19 cellular contexts compared by ENCODE assay signal in the genomic region with DNA sequence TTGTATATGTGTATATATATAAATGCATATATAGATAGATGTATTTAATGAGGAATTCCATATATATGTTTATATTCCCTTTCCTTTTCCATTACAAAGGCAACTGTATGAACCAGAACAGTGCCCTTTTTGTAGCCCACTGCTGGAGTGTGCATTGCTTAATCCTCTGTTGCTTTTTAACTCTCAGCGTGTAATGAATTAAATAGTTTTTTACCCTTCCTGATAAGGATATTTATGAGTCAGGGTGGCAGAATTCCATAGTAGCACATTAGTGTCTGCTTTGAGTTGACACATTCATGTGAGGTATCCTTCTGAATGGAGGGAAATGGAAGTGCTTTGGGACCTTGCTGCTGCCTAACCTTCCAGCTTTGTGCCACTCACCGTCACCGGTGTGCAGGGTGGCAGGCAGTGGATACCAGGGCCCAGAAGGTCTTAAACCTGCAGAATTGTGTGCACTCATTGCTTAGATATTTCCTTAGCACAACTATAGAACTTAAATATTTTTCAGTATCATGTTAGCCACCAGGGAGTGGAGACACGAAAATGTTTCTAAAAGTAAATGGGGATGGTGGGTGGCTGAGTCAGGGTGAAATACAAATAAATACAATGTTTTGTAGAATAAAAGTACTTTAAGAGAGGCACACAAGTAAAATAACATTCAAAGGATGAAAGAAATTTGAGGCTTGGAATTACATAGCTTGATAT.
DNase-seq lines count a peak whose midpoint lies in the region; ATAC-seq, FAIRE-seq and TF ChIP-seq lines count a peak whose summit lies in the region.
"Had no signal": no experiment of that assay in that cellular context is flagged by ENCODE, and none has a peak within 500 bp of the region (broad histone marks: within the 10 kb centered on the region; RNA-seq: fewer than 3 reads in every experiment).

No MANE protein-coding gene starts in this region.

- H3K27ac Mint-ChIP-seq in memory B cell (peak overlapping the region; percentile 74), CD14-positive monocyte (no peak overlapping the region)
- H3K27ac Mint-ChIP-seq: activated naive CD8-positive, alpha-beta T cell treated with anti-CD3 and anti-CD28 coated beads, Interleukin-2, amount 50 U/mL, for 24 hours; stimulated activated naive CD8-positive, alpha-beta T cell treated with anti-CD3 and anti-CD28 coated beads, Interleukin-15, amount 100 ng/mL, for 72 hours had no signal

- no peak for TF ChIP-seq POLR2A in sigmoid colon (IDR thresholded peaks at IDR 0.05)

- H3K36me3 Mint-ChIP-seq in memory B cell: peaks cover 9% of the 10 kb centered on the region
- peaks cover 17 to 27% of the 10 kb centered on the region in 2 donors for H3K36me3 Mint-ChIP-seq in CD14-positive monocyte

- H3K9me3 Mint-ChIP-seq in memory B cell (peaks cover 1% of the 10 kb centered on the region), CD14-positive monocyte (no peaks in the 10 kb centered on the region)
- H3K9me3 Mint-ChIP-seq: stimulated activated naive CD8-positive, alpha-beta T cell treated with anti-CD3 and anti-CD28 coated beads, Interleukin-15, amount 100 ng/mL, for 72 hours had no signal

- WGBS in sigmoid colon, 2 donors: 91 to 95% methylated on average over 4 of the region's 4 CpGs

- no peak for FAIRE-seq in D721Med (lab: Jason Lieb, UNC)
- FAIRE-seq: GM18507 had no signal

- H3K27me3 ChIP-seq in sigmoid colon: no peaks in the 10 kb centered on the region
- H3K27me3 ChIP-seq: colonic mucosa, ovary had no signal

- peaks cover 0 to 15% (median 6%) of the 10 kb centered on the region in 4 donors for H3K4me1 ChIP-seq in sigmoid colon
- H3K4me1 ChIP-seq: colonic mucosa had no signal

- H3K9me3 ChIP-seq in sigmoid colon: no peaks in the 10 kb centered on the region
- H3K9me3 ChIP-seq: colonic mucosa, ovary had no signal

- no peaks in the 10 kb centered on the region for H3K36me3 ChIP-seq in sigmoid colon
- H3K36me3 ChIP-seq: colonic mucosa, ovary had no signal

- ATAC-seq in memory B cell (ENCODE audit: low read depth) (no peak), HG02884 (IDR thresholded peaks at IDR 0.05; ENCODE audit: unreplicated experiment) (no peak)
- ATAC-seq: activated naive CD8-positive, alpha-beta T cell treated with anti-CD3 and anti-CD28 coated beads, Interleukin-2, amount 50 U/mL, for 24 hours; activated T-cell treated with anti-CD3 and anti-CD28 coated beads, Interleukin-2, amount 50 U/mL, for 4 hours; stimulated activated naive CD8-positive, alpha-beta T cell treated with anti-CD3 and anti-CD28 coated beads, Interleukin-15, amount 100 ng/mL, for 72 hours had no signal

- H3K4me3 Mint-ChIP-seq in memory B cell (no peak overlapping the region), CD14-positive monocyte (no peak overlapping the region)
- H3K4me3 Mint-ChIP-seq: activated naive CD8-positive, alpha-beta T cell treated with anti-CD3 and anti-CD28 coated beads, Interleukin-2, amount 50 U/mL, for 24 hours; activated T-cell treated with anti-CD3 and anti-CD28 coated beads, Interleukin-2, amount 50 U/mL, for 4 hours; stimulated activated naive CD8-positive, alpha-beta T cell treated with anti-CD3 and anti-CD28 coated beads, Interleukin-15, amount 100 ng/mL, for 72 hours had no signal

- H3K27ac ChIP-seq in sigmoid colon: no peak overlapping the region
- H3K27ac ChIP-seq: colonic mucosa, ovary had no signal

- TF ChIP-seq EP300 in sigmoid colon (IDR thresholded peaks at IDR 0.05): no peak

- H3K4me1 Mint-ChIP-seq in memory B cell (peaks cover 25% of the 10 kb centered on the region), CD14-positive monocyte (peaks cover 11% of the 10 kb centered on the region)

- H3K4me3 ChIP-seq in choroid plexus epithelial cell (ENCODE audit: low read depth, low read length): no peak overlapping the region
- H3K4me3 ChIP-seq in sigmoid colon: no peak overlapping the region
- H3K4me3 ChIP-seq: colonic mucosa, ovary had no signal

- peak; percentile 89 for DNase-seq in COLO829 (ENCODE audit: low spot score)
- peak; percentile 59 for DNase-seq in NCI-H226
- peak; percentile 53 for DNase-seq in choroid plexus epithelial cell (ENCODE audit: low read depth)
- no peak for DNase-seq in memory B cell (ENCODE audit: low spot score in 2 of 2)
- no peak for DNase-seq in CD14-positive monocyte (ENCODE audit: low spot score)
- DNase-seq in D721Med (ENCODE audit: insufficient read length, low spot score): no peak
- no peak for DNase-seq in sigmoid colon
- DNase-seq: activated CD4-positive, alpha-beta T cell treated with anti-CD3 and anti-CD28 coated beads, Interleukin-2, amount 50 U/mL, for 48 hours; activated naive CD8-positive, alpha-beta T cell treated with anti-CD3 and anti-CD28 coated beads, Interleukin-2, amount 50 U/mL, for 24 hours; activated T-cell treated with anti-CD3 and anti-CD28 coated beads, Interleukin-2, amount 50 U/mL, for 4 hours; colonic mucosa; hippocampal formation; kidney glomerular epithelial cell; NCI-H1694; NCI-H446 treated with DMSO at 0.1 percent for 48 hours; ovary; stimulated activated naive CD8-positive, alpha-beta T cell treated with anti-CD3 and anti-CD28 coated beads, Interleukin-15, amount 100 ng/mL, for 72 hours had no signal

- H3K27me3 Mint-ChIP-seq in memory B cell (no peaks in the 10 kb centered on the region), CD14-positive monocyte (ENCODE audit: low read depth in 3 of 3) (no peaks in the 10 kb centered on the region)
- H3K27me3 Mint-ChIP-seq: activated naive CD8-positive, alpha-beta T cell treated with anti-CD3 and anti-CD28 coated beads, Interleukin-2, amount 50 U/mL, for 24 hours; stimulated activated naive CD8-positive, alpha-beta T cell treated with anti-CD3 and anti-CD28 coated beads, Interleukin-15, amount 100 ng/mL, for 72 hours had no signal

- intact Hi-C loops in CD14-positive monocyte (cut with micrococcal nuclease) (no loop called here), sigmoid colon (cut with DNase I) (no loop called here)

- no peak for TF ChIP-seq CTCF in choroid plexus epithelial cell (conservative IDR thresholded peaks at IDR 0.05; ENCODE audit: low read depth, low read length)
- no peak for TF ChIP-seq CTCF in CD14-positive monocyte (IDR thresholded peaks at IDR 0.05)
- no peak for TF ChIP-seq CTCF in D721Med (IDR thresholded peaks at IDR 0.05; ENCODE audit: insufficient read depth, missing control alignments)
- TF ChIP-seq CTCF in sigmoid colon (IDR thresholded peaks at IDR 0.05): no peak

Comparison
In these comparisons a context has a peak if more than half of its experiments do, and no peak if none do; other contexts are left out.
1. DNase-seq: peak in COLO829 (single experiment), NCI-H226 (single experiment) and choroid plexus epithelial cell (single experiment); none in memory B cell (0 of 2), CD14-positive monocyte (single experiment), D721Med (single experiment) and sigmoid colon (single experiment).